Comparison of ENCODE assay signal across 18 cellular contexts in genomic region chr3:55621026-55621422, GRCh38.
DNase-seq lines count a peak whose midpoint lies in the region; ATAC-seq, FAIRE-seq and TF ChIP-seq lines count a peak whose summit lies in the region.
"Had no signal": no experiment of that assay in that cellular context is flagged by ENCODE, and none has a peak within 500 bp of the region (broad histone marks: within the 10 kb centered on the region; RNA-seq: fewer than 3 reads in every experiment).

No MANE protein-coding gene starts in this region.

- POLR2A ChIA-PET in HEK293T (lab: Yijun Ruan, JAX): interaction anchor here (1.1 kb wide), 1 partner anchor 135 kb away, joined by 3 read pairs; no protein-coding TSS in a partner anchor

- no peak for FAIRE-seq in pancreas (lab: Jason Lieb, UNC)

- no peaks in the 10 kb centered on the region for H3K36me3 ChIP-seq in SJSA1
- H3K36me3 ChIP-seq in mesodermal cell (ENCODE audit: control insufficient read depth, insufficient read depth, low read length): no peaks in the 10 kb centered on the region
- no peaks in the 10 kb centered on the region for H3K36me3 ChIP-seq in pancreas
- H3K36me3 ChIP-seq: BE2C, Peyer's patch had no signal

- intact Hi-C loops in pancreas (cut with DNase I): no loop called here

- CTCF ChIA-PET in HEK293T (lab: Yijun Ruan, JAX): interaction anchor here (0.9 kb wide), 1 partner anchor 11 kb away, joined by 3 read pairs; no protein-coding TSS in a partner anchor

- no peaks in the 10 kb centered on the region for H3K27me3 ChIP-seq in SJSA1 (replicated peaks)
- no peaks in the 10 kb centered on the region for H3K27me3 ChIP-seq in pancreas
- H3K27me3 ChIP-seq: BE2C, Peyer's patch had no signal

- H3K27ac ChIP-seq in SJSA1: peak overlapping the region; percentile 60
- peak overlapping the region; percentile 75 for H3K27ac ChIP-seq in mesodermal cell (ENCODE audit: low read depth, low read length, severe bottlenecking)
- no peak overlapping the region for H3K27ac ChIP-seq in pancreas
- H3K27ac ChIP-seq: Peyer's patch had no signal

- WGBS in mesodermal cell (ENCODE audit: insufficient coverage in 2 of 2), 2 experiments: 83 to 100% methylated on average over 1 of the region's 3 CpGs
- WGBS in pancreas, 2 donors: 80 to 86% methylated on average over 3 of the region's 3 CpGs

- no peak for TF ChIP-seq CTCF in pancreas (IDR thresholded peaks at IDR 0.05)

- H3K9me3 ChIP-seq in SJSA1 (replicated peaks): no peaks in the 10 kb centered on the region
- no peaks in the 10 kb centered on the region for H3K9me3 ChIP-seq in mesodermal cell (ENCODE audit: control insufficient read depth, low read length)
- H3K9me3 ChIP-seq in pancreas: no peaks in the 10 kb centered on the region
- H3K9me3 ChIP-seq: BE2C, Peyer's patch had no signal

- no peak overlapping the region for H3K4me3 ChIP-seq in SJSA1
- H3K4me3 ChIP-seq in mesodermal cell (ENCODE audit: extremely low read depth, insufficient read depth, low read length, poor library complexity, severe bottlenecking): no peak overlapping the region
- no peak overlapping the region for H3K4me3 ChIP-seq in pancreas
- H3K4me3 ChIP-seq: Peyer's patch had no signal

- peaks cover 57% of the 10 kb centered on the region for H3K4me1 ChIP-seq in SJSA1 (replicated peaks)
- peaks cover 28% of the 10 kb centered on the region for H3K4me1 ChIP-seq in mesodermal cell (ENCODE audit: control insufficient read depth, insufficient read depth, low read length, poor library complexity, severe bottlenecking)
- H3K4me1 ChIP-seq in pancreas: no peaks in the 10 kb centered on the region
- H3K4me1 ChIP-seq: BE2C, Peyer's patch had no signal

- DNase-seq in HEK293T (ENCODE audit: extremely low spot score) (no peak), SJSA1 (ENCODE audit: low read depth in 1 of 2, low spot score in 2 of 2) (no peak), pancreas (no peak), retina (no peak), SIG-M5 treated with dmso at 0.1 percent for 504 hours (lab: John Stamatoyannopoulos, UW; ENCODE audit: unreplicated experiment) (no peak)
- DNase-seq: BE2C; CD4-positive, alpha-beta memory T cell; DND-41; GF-D8; KBM-7; NCI-H1048; NCI-H146; NCI-H2081 treated with DMSO at 0.1 percent for 48 hours; NCI-H510A; Peyer's patch; SHP77 had no signal

- no peak for ATAC-seq in HG03196 (IDR thresholded peaks at IDR 0.05; ENCODE audit: unreplicated experiment)
- ATAC-seq in pancreas: no peak

TF ChIP-seq in HEK293T, 16 proteins besides CTCF, POLR2A, EP300 and RAD21:
- no peak for TF ChIP-seq L3MBTL2 (conservative IDR thresholded peaks at IDR 0.05)
- TF ChIP-seq ZNF384 (IDR thresholded peaks at IDR 0.05): 0 out of 2 replicates have a peak, but pooled peaks have one; percentile 25

Comparison
In these comparisons a context has a peak if more than half of its experiments do, and no peak if none do; other contexts are left out.
1. H3K27ac ChIP-seq: peak in SJSA1 (single experiment) and mesodermal cell (single experiment); none in pancreas (0 of 4).